Comparison of ENCODE assay signal across 8 cellular contexts in genomic region chr17:37406635-37407455, GRCh38. TPM values are rescaled to one million over a fixed set of nuclear protein-coding genes. Genes with fewer than 3 reads are reported as not detected.
DNase-seq lines count a peak whose midpoint lies in the region; ATAC-seq and TF ChIP-seq lines count a peak whose summit lies in the region.

ACACA (minus strand) TSS chr17:37406836; CDS start chr17:37406299, 537 bp downstream.
TADA2A (plus strand) TSS chr17:37406886; CDS start chr17:37411366, 4,480 bp downstream.

- no peak within 1 kb of the TSS for H2AK5ac ChIP-seq in H9 (ENCODE audit: insufficient read length, low read length)

- H3K79me2 ChIP-seq in H9 (ENCODE audit: insufficient read depth, low read length): no peaks in the 10 kb centered on the region

- peak within 1 kb of the TSS; percentile 92 for H3K14ac ChIP-seq in H9 (ENCODE audit: insufficient read depth, low read length)

- no peak within 1 kb of the TSS for H2AFZ ChIP-seq in H9 (ENCODE audit: low read length)

- H3K56ac ChIP-seq in H9 (ENCODE audit: insufficient read length, low read depth, low read length): no peak within 1 kb of the TSS

- H3K27me3 Mint-ChIP-seq in H9 (ENCODE audit: low read depth): no peaks in the 10 kb centered on the region
- no peaks in the 10 kb centered on the region for H3K27me3 Mint-ChIP-seq in osteocyte (ENCODE audit: unreplicated experiment)

- H2BK5ac ChIP-seq in H9 (ENCODE audit: insufficient read length, low read length): no peak within 1 kb of the TSS

- peaks cover 10 to 35% (median 33%) of the 10 kb centered on the region in 3 experiments for H3K36me3 Mint-ChIP-seq in H9 (ENCODE audit: insufficient read depth in 1 of 3, low read depth in 3 of 3)
- H3K36me3 Mint-ChIP-seq in osteocyte (ENCODE audit: unreplicated experiment): peaks cover 7% of the 10 kb centered on the region

- H2BK15ac ChIP-seq in H9 (ENCODE audit: low read depth, low read length): no peak within 1 kb of the TSS

- H3K27ac Mint-ChIP-seq in H9: peak within 1 kb of the TSS; percentile 98
- peak within 1 kb of the TSS; percentile 95 for H3K27ac Mint-ChIP-seq in osteocyte (ENCODE audit: unreplicated experiment)

- H3K18ac ChIP-seq in H9 (ENCODE audit: insufficient read length, low read depth, low read length): peak within 1 kb of the TSS; percentile 89

- H3K36me3 ChIP-seq in MG63 (peaks cover 44% of the 10 kb centered on the region), testis (ENCODE audit: low read depth, missing control alignments) (no peaks in the 10 kb centered on the region)

- no peak within 1 kb of the TSS for H2BK120ac ChIP-seq in H9 (ENCODE audit: low read depth, low read length, poor library complexity, severe bottlenecking)

- in situ Hi-C loops in G401 (cut with HindIII; ENCODE audit: low sequenced_read_pairs): no loop called here

- peak within 1 kb of the TSS; percentile 81 for H3K9ac ChIP-seq in H9 (ENCODE audit: extremely low read depth, insufficient read length, low read length)

- H3K4me1 Mint-ChIP-seq in H9 (peaks cover 21 to 23% of the 10 kb centered on the region in 2 experiments), osteocyte (ENCODE audit: unreplicated experiment) (peaks cover 27% of the 10 kb centered on the region)

- H3T11ph ChIP-seq in H9 (ENCODE audit: low read length): no peak within 1 kb of the TSS

- H2BK20ac ChIP-seq in H9 (ENCODE audit: low read depth, low read length, poor library complexity, severe bottlenecking): no peak within 1 kb of the TSS

- H3K4me3 Mint-ChIP-seq in H9 (peak within 1 kb of the TSS; percentile 94 to 95), osteocyte (ENCODE audit: unreplicated experiment) (peak within 1 kb of the TSS; percentile 96)

- no peaks in the 10 kb centered on the region for H3K9me3 Mint-ChIP-seq in H9
- no peaks in the 10 kb centered on the region for H3K9me3 Mint-ChIP-seq in osteocyte (ENCODE audit: unreplicated experiment)

- H4K91ac ChIP-seq in H9 (ENCODE audit: insufficient read length, low read depth, low read length): no peak within 1 kb of the TSS

- intact Hi-C loops in testis (cut with DNase I; ENCODE audit: low total_unique reads): no loop called here

- H3K27ac ChIP-seq in H9 (ENCODE audit: insufficient read length, low read depth, low read length) (peak within 1 kb of the TSS; percentile 2), testis (peak within 1 kb of the TSS; percentile 73 to 89)

- H3K4me3 ChIP-seq in MG63 (peak within 1 kb of the TSS; percentile 97), testis (peak within 1 kb of the TSS; percentile 82 to 88)

- peaks cover 12% of the 10 kb centered on the region for H3K23me2 ChIP-seq in H9 (ENCODE audit: insufficient read length, low read depth, low read length, poor library complexity, severe bottlenecking)

- H4K8ac ChIP-seq in H9 (replicated peaks; ENCODE audit: insufficient read length, low read depth, low read length): no peak within 1 kb of the TSS

- H3K23ac ChIP-seq in H9 (ENCODE audit: insufficient read length, low read depth, low read length): no peak within 1 kb of the TSS

- no peaks in the 10 kb centered on the region for H3K79me1 ChIP-seq in H9 (ENCODE audit: insufficient read depth, low read depth, low read length, poor library complexity, severe bottlenecking)

- H2BK12ac ChIP-seq in H9 (ENCODE audit: insufficient read length, low read depth, low read length): no peak within 1 kb of the TSS

- ATAC-seq in SK-N-SH treated with all-trans-retinoic acid at 6 μM for 48 hours: peak; percentile 97

- H3K4ac ChIP-seq in H9 (ENCODE audit: low read depth, low read length): no peak within 1 kb of the TSS

- peaks cover 3% of the 10 kb centered on the region; the same call in 1 of the 2 replicates for H3K27me3 ChIP-seq in H9 (ENCODE audit: insufficient read depth, low read length)
- no peaks in the 10 kb centered on the region for H3K27me3 ChIP-seq in MG63
- H3K27me3 ChIP-seq in testis: no peaks in the 10 kb centered on the region

- no CpG with 5 or more reads among the region's 97 CpGs for WGBS in H9 (ENCODE audit: extremely low coverage, insufficient read length, low lambda C conversion rate)
- 0 to 1% methylated on average over 4 to 63 of the region's 97 CpGs for WGBS in testis, 2 donors

- TF ChIP-seq CTCF in H9 (conservative IDR thresholded peaks at IDR 0.05) (peak; percentile 15; the same call in 2 of the 3 replicates), osteocyte (IDR thresholded peaks at IDR 0.05) (no peak), testis (IDR thresholded peaks at IDR 0.05) (peak in 1 of 3 experiments; percentile 11)

- peak; percentile 79 for DNase-seq in G401 (ENCODE audit: low spot score)
- DNase-seq in H9: peak; percentile 85
- DNase-seq in MG63: peak; percentile 90
- peak; percentile 79 for DNase-seq in activated naive CD4-positive, alpha-beta T cell treated with anti-CD3 and anti-CD28 coated beads, Interleukin-2, amount 50 U/mL, for 16 hours
- DNase-seq in glomerular visceral epithelial cell (ENCODE audit: extremely low spot score): peak; percentile 89
- peak; percentile 91 for DNase-seq in osteocyte (ENCODE audit: extremely low spot score, unreplicated experiment)
- DNase-seq in testis: peak; percentile 79

- H3K9me3 ChIP-seq in H9 (ENCODE audit: control insufficient read depth, low read depth, low read length) (no peaks in the 10 kb centered on the region), MG63 (no peaks in the 10 kb centered on the region), testis (no peaks in the 10 kb centered on the region)

- peak within 1 kb of the TSS; percentile 2 for H4K5ac ChIP-seq in H9 (ENCODE audit: insufficient read length, low read depth, low read length)

- no peak for TF ChIP-seq POLR2A in testis (IDR thresholded peaks at IDR 0.05)

- peak within 1 kb of the TSS; percentile 99 for H3K4me2 ChIP-seq in H9 (ENCODE audit: insufficient read depth, insufficient read length, low read length)

- H3K4me1 ChIP-seq in H9 (ENCODE audit: insufficient read depth, low read length) (no peaks in the 10 kb centered on the region), testis (no peaks in the 10 kb centered on the region)

- H4K20me1 ChIP-seq in H9 (ENCODE audit: control insufficient read depth, insufficient read depth, insufficient read length): no peaks in the 10 kb centered on the region

TF ChIP-seq in SK-N-SH treated with all-trans-retinoic acid at 6 μM for 48 hours, 23 proteins besides CTCF, POLR2A, EP300 and RAD21:
- TF ChIP-seq SNAI2 (CRISPR knock-in tag; IDR thresholded peaks at IDR 0.05) (no peak), GLIS3 (CRISPR knock-in tag; IDR thresholded peaks at IDR 0.05) (no peak), TSHZ2 (CRISPR knock-in tag; IDR thresholded peaks at IDR 0.05) (0 out of 2 replicates have a peak, but pooled peaks have one; percentile 16), ZC3H10 (CRISPR knock-in tag; IDR thresholded peaks at IDR 0.05) (no peak), ZFP3 (CRISPR knock-in tag; IDR thresholded peaks at IDR 0.05) (peak; percentile 57; the same call in 1 of the 2 replicates), PATZ1 (CRISPR knock-in tag; IDR thresholded peaks at IDR 0.05; ENCODE audit: borderline replicate concordance) (no peak), CSDC2 (CRISPR knock-in tag; IDR thresholded peaks at IDR 0.05) (no peak), ESRRG (CRISPR knock-in tag; IDR thresholded peaks at IDR 0.05) (0 out of 2 replicates have a peak, but pooled peaks have one; percentile 6)
TF ChIP-seq in SK-N-SH treated with all-trans-retinoic acid at 6 μM for 48 hours: peak in this region for 3.

RNA-seq across cellular contexts. Expression of gene ACACA, which starts in this region (rescaled TPM):
- total RNA-seq in G401 (2014; rRNA removed; shearing (Covaris generic)): 70.8 and 128 TPM in 2 replicates
- total RNA-seq in H9 (2021): 123 and 135 TPM in 2 replicates
- 50.9 and 53.7 TPM in 2 replicates for total RNA-seq in MG63 (2014; rRNA removed; shearing (Covaris generic); ENCODE audit: low replicate concordance)
- total RNA-seq in osteocyte: 63.5 and 63.8 TPM in 2 replicates
- total RNA-seq in testis: 10 to 100 TPM; 43.4 to 65.0 TPM
- 56.0 TPM for polyA plus RNA-seq in testis (ENCODE audit: insufficient read depth, low read depth, low replicate concordance)

RNA-seq across cellular contexts. Expression of gene TADA2A, which starts in this region (rescaled TPM):
- 23.0 and 28.6 TPM in 2 replicates for total RNA-seq in G401 (2014; rRNA removed; shearing (Covaris generic))
- total RNA-seq in H9 (2021) (20.9 and 25.2 TPM in 2 replicates), osteocyte (20.2 and 20.4 TPM in 2 replicates), testis (10 to 100 TPM; 44.0 to 62.8 TPM)
- 22.4 and 35.2 TPM in 2 replicates for total RNA-seq in MG63 (2014; rRNA removed; shearing (Covaris generic); ENCODE audit: low replicate concordance)
- polyA plus RNA-seq in testis (ENCODE audit: insufficient read depth, low read depth, low replicate concordance): 33.5 TPM

Comparison
In these comparisons a context has a peak if more than half of its experiments do, and no peak if none do; other contexts are left out.
1. Peak in every context shown above with its lines: DNase-seq, ATAC-seq, H3K4me3 ChIP-seq and H3K27ac ChIP-seq.